In genomic region chr5:111079846-111080245, GRCh38 we compare ENCODE assay signal across 27 cellular contexts. TPM values are rescaled to one million over a fixed set of nuclear protein-coding genes. Genes with fewer than 3 reads are reported as not detected.
"Had no signal": no experiment of that assay in that cellular context is flagged by ENCODE, and none has a peak within 500 bp of the region (broad histone marks: within the 10 kb centered on the region; RNA-seq: fewer than 3 reads in every experiment).

No MANE protein-coding gene starts in this region.

- H3K27ac Mint-ChIP-seq: activated B cell treated with CpG ODN at 0.5 μM for 24 hours; activated CD4-positive, alpha-beta T cell treated with anti-CD3 and anti-CD28 coated beads, Interleukin-2, amount 10 ng/mL, durations not matched to agents 24 days and 14 days; activated CD8-positive, alpha-beta memory T cell treated with anti-CD3 and anti-CD28 coated beads, Interleukin-2, amount 10 ng/mL, durations not matched to agents 7 days and 5 days; activated naive CD4-positive, alpha-beta T cell treated with anti-CD3 and anti-CD28 coated beads, Interleukin-2, amount 50 U/mL, for 24 hours; activated T-cell treated with anti-CD3 and anti-CD28 coated beads, Interleukin-2, amount 50 U/mL, for 24 hours; activated T-helper 1 cell treated with anti-CD3 and anti-CD28 coated beads, Interleukin-12 subunit alpha, Interleukin-12 subunit beta, Interleukin-2, Interleukin-4 antibody, amounts not matched to agents 30 ng/mL and 10 ng/mL and 1 ng/mL, durations not matched to agents 14 hours and 24 hours and 36 hours; T-helper 17 cell had no signal

- H3K9me3 ChIP-seq: breast epithelium had no signal

- H3K36me3 ChIP-seq: breast epithelium had no signal

- H3K36me3 Mint-ChIP-seq: activated CD8-positive, alpha-beta memory T cell treated with anti-CD3 and anti-CD28 coated beads, Interleukin-2, amount 10 ng/mL, durations not matched to agents 7 days and 5 days; activated naive CD4-positive, alpha-beta T cell treated with anti-CD3 and anti-CD28 coated beads, Interleukin-2, amount 50 U/mL, for 24 hours had no signal

- H3K4me1 Mint-ChIP-seq: activated B cell treated with CpG ODN at 0.5 μM for 24 hours; activated CD8-positive, alpha-beta memory T cell treated with anti-CD3 and anti-CD28 coated beads, Interleukin-2, amount 10 ng/mL, durations not matched to agents 7 days and 5 days had no signal

- H3K9me3 Mint-ChIP-seq: activated B cell treated with CpG ODN at 0.5 μM for 24 hours; activated CD4-positive, alpha-beta T cell treated with anti-CD3 and anti-CD28 coated beads, Interleukin-2, amount 10 ng/mL, durations not matched to agents 24 days and 14 days; activated naive CD4-positive, alpha-beta T cell treated with anti-CD3 and anti-CD28 coated beads, Interleukin-2, amount 50 U/mL, for 24 hours; activated T-cell treated with anti-CD3 and anti-CD28 coated beads, Interleukin-2, amount 50 U/mL, for 24 hours; activated T-helper 1 cell treated with anti-CD3 and anti-CD28 coated beads, Interleukin-12 subunit alpha, Interleukin-12 subunit beta, Interleukin-2, Interleukin-4 antibody, amounts not matched to agents 30 ng/mL and 10 ng/mL and 1 ng/mL, durations not matched to agents 14 hours and 24 hours and 36 hours had no signal

- H3K4me3 ChIP-seq: breast epithelium had no signal

- H3K4me1 ChIP-seq: breast epithelium had no signal

- DNase-seq: activated B cell treated with CpG ODN at 0.5 μM for 24 hours; activated CD4-positive, alpha-beta T cell treated with anti-CD3 and anti-CD28 coated beads for 1 hour; activated CD4-positive, alpha-beta T cell treated with anti-CD3 and anti-CD28 coated beads, Interleukin-2, amount 10 ng/mL, durations not matched to agents 24 days and 14 days; activated CD4-positive, alpha-beta T cell treated with anti-CD3 and anti-CD28 coated beads, Interleukin-2, amount 50 U/mL, for 48 hours; activated CD8-positive, alpha-beta memory T cell treated with anti-CD3 and anti-CD28 coated beads, Interleukin-2, amount 10 ng/mL, durations not matched to agents 7 days and 5 days; activated effector memory CD4-positive, alpha-beta T cell treated with Interleukin-2 at 50 U/mL for 16 hours; activated naive CD4-positive, alpha-beta T cell; activated T-cell treated with anti-CD3 and anti-CD28 coated beads, Interleukin-2, amount 50 U/mL, for 24 hours; aorta; Kasumi-1; NCI-H1092; NCI-H1417; NCI-H1930; NCI-H2107; NCI-H2171 treated with DMSO at 0.1 percent for 48 hours; NCI-H226; NCI-H526; NCI-H774; NK-92 treated with Interleukin-12 subunit alpha and Interleukin-12 subunit beta, amount 100 ng/mL, for 24 hours; OCI-M1; SHP77 treated with DMSO at 0.1 percent for 48 hours; T-helper 17 cell; T-helper 9 cell had no signal

- H3K4me3 Mint-ChIP-seq: activated B cell treated with CpG ODN at 0.5 μM for 24 hours; activated CD4-positive, alpha-beta T cell treated with anti-CD3 and anti-CD28 coated beads, Interleukin-2, amount 10 ng/mL, durations not matched to agents 24 days and 14 days; activated CD8-positive, alpha-beta memory T cell treated with anti-CD3 and anti-CD28 coated beads, Interleukin-2, amount 10 ng/mL, durations not matched to agents 7 days and 5 days; activated naive CD4-positive, alpha-beta T cell treated with anti-CD3 and anti-CD28 coated beads, Interleukin-2, amount 50 U/mL, for 24 hours; activated T-cell treated with anti-CD3 and anti-CD28 coated beads, Interleukin-2, amount 50 U/mL, for 24 hours; activated T-helper 1 cell treated with anti-CD3 and anti-CD28 coated beads, Interleukin-12 subunit alpha, Interleukin-12 subunit beta, Interleukin-2, Interleukin-4 antibody, amounts not matched to agents 30 ng/mL and 10 ng/mL and 1 ng/mL, durations not matched to agents 14 hours and 24 hours and 36 hours; T-helper 17 cell had no signal

- FAIRE-seq: RCC 7860 had no signal

- ATAC-seq: activated CD8-positive, alpha-beta memory T cell treated with anti-CD3 and anti-CD28 coated beads, Interleukin-2, amount 10 ng/mL, durations not matched to agents 7 days and 5 days; T-helper 17 cell had no signal

- H3K27me3 ChIP-seq: breast epithelium had no signal

- H3K27ac ChIP-seq: breast epithelium had no signal

RNA-seq across cellular contexts. Expression of gene TSLP, which starts 8.3 kb away (rescaled TPM):
- total RNA-seq: activated B cell treated with CpG ODN at 0.5 μM for 24 hours, T-helper 17 cell had no signal
